ENCODE assay signal across 1 cellular context in genomic region chr6:146915671-146916127, GRCh38.
TF ChIP-seq lines count a peak whose summit lies in the region.

No MANE protein-coding gene starts in this region.

TF ChIP-seq in K562, 482 proteins besides CTCF, POLR2A, EP300 and RAD21 (continued from another document and continues in another):
- TF ChIP-seq ZNF592 (IDR thresholded peaks at IDR 0.05): peak; percentile 97
- no peak for TF ChIP-seq ZNF12 (CRISPR knock-in tag; IDR thresholded peaks at IDR 0.05)
- 0 out of 6 replicates have a peak, but pooled peaks of 1 of the 3 experiments have one; percentile 16 for TF ChIP-seq ZBTB11 (CRISPR knock-in tag; IDR thresholded peaks at IDR 0.05)
- peak; percentile 86 for TF ChIP-seq NFXL1 (CRISPR knock-in tag; IDR thresholded peaks at IDR 0.05)
- TF ChIP-seq HDAC2 (IDR thresholded peaks at IDR 0.05): no peak; the same call in 1 of the 2 replicates
- no peak for TF ChIP-seq FOXA3 (CRISPR knock-in tag; conservative IDR thresholded peaks at IDR 0.05 in 1 of 2, IDR thresholded peaks at IDR 0.05 in 1 of 2)
- TF ChIP-seq, protein P1, sequence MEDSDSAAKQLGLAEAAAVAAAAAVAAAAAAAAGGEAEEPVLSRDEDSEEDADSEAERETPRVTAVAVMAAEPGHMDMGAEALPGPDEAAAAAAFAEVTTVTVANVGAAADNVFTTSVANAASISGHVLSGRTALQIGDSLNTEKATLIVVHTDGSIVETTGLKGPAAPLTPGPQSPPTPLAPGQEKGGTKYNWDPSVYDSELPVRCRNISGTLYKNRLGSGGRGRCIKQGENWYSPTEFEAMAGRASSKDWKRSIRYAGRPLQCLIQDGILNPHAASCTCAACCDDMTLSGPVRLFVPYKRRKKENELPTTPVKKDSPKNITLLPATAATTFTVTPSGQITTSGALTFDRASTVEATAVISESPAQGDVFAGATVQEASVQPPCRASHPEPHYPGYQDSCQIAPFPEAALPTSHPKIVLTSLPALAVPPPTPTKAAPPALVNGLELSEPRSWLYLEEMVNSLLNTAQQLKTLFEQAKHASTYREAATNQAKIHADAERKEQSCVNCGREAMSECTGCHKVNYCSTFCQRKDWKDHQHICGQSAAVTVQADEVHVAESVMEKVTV (CRISPR knock-in tag; IDR thresholded peaks at IDR 0.05): 0 out of 2 replicates have a peak, but pooled peaks have one; percentile 32
- TF ChIP-seq BACH1 (tag; IDR thresholded peaks at IDR 0.05): peak; percentile 75; the same call in 1 of the 2 replicates
- TF ChIP-seq GABPB1 (CRISPR knock-in tag; IDR thresholded peaks at IDR 0.05): peak; percentile 42; the same call in 1 of the 2 replicates
- peak; percentile 55 for TF ChIP-seq JUN (IDR thresholded peaks at IDR 0.05; ENCODE audit: borderline replicate concordance, low read depth, low read length)
- TF ChIP-seq JUN (CRISPR knock-in tag; IDR thresholded peaks at IDR 0.05; ENCODE audit: borderline replicate concordance): no peak
- TF ChIP-seq, protein P2, sequence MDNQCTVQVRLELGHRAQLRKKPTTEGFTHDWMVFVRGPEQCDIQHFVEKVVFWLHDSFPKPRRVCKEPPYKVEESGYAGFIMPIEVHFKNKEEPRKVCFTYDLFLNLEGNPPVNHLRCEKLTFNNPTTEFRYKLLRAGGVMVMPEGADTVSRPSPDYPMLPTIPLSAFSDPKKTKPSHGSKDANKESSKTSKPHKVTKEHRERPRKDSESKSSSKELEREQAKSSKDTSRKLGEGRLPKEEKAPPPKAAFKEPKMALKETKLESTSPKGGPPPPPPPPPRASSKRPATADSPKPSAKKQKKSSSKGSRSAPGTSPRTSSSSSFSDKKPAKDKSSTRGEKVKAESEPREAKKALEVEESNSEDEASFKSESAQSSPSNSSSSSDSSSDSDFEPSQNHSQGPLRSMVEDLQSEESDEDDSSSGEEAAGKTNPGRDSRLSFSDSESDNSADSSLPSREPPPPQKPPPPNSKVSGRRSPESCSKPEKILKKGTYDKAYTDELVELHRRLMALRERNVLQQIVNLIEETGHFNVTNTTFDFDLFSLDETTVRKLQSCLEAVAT (IDR thresholded peaks at IDR 0.05): no peak
- TF ChIP-seq ZNF699 (CRISPR knock-in tag; IDR thresholded peaks at IDR 0.05; ENCODE audit: insufficient replicate concordance): no peak
- no peak for TF ChIP-seq CTCFL (IDR thresholded peaks at IDR 0.05; ENCODE audit: borderline replicate concordance, insufficient read depth, low read depth, low read length, poor library complexity, severe bottlenecking)
- no peak for TF ChIP-seq HMGN3 (IDR thresholded peaks at IDR 0.05; ENCODE audit: borderline replicate concordance, extremely low read depth, insufficient read length, low read depth, low read length)
- TF ChIP-seq ZNF212 (CRISPR knock-in tag; IDR thresholded peaks at IDR 0.05): no peak; the same call in 1 of the 2 replicates
- TF ChIP-seq RFX7 (CRISPR knock-in tag; IDR thresholded peaks at IDR 0.05): no peak
- TF ChIP-seq ATF4 (CRISPR knock-in tag; IDR thresholded peaks at IDR 0.05): peak; percentile 73
- no peak for TF ChIP-seq FOXJ3 (CRISPR knock-in tag; IDR thresholded peaks at IDR 0.05)
- TF ChIP-seq ZSCAN29 (IDR thresholded peaks at IDR 0.05): no peak
- peak; percentile 79 for TF ChIP-seq CXXC5 (CRISPR knock-in tag; IDR thresholded peaks at IDR 0.05)
- 0 out of 2 replicates have a peak, but pooled peaks have one; percentile 61 for TF ChIP-seq ZNF586 (CRISPR knock-in tag; conservative IDR thresholded peaks at IDR 0.05)
- TF ChIP-seq, protein P3, sequence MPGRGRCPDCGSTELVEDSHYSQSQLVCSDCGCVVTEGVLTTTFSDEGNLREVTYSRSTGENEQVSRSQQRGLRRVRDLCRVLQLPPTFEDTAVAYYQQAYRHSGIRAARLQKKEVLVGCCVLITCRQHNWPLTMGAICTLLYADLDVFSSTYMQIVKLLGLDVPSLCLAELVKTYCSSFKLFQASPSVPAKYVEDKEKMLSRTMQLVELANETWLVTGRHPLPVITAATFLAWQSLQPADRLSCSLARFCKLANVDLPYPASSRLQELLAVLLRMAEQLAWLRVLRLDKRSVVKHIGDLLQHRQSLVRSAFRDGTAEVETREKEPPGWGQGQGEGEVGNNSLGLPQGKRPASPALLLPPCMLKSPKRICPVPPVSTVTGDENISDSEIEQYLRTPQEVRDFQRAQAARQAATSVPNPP (IDR thresholded peaks at IDR 0.05; ENCODE audit: borderline replicate concordance, insufficient read depth, insufficient read length): no peak
- no peak for TF ChIP-seq HNRNPH1 (optimal IDR thresholded peaks at IDR 0.05; ENCODE audit: low read depth, low read length)
- no peak for TF ChIP-seq SRSF3 (IDR thresholded peaks at IDR 0.05; ENCODE audit: insufficient read depth, low read length)
- peak; percentile 79; the same call in 1 of the 2 replicates for TF ChIP-seq ZNF76 (CRISPR knock-in tag; IDR thresholded peaks at IDR 0.05; ENCODE audit: borderline replicate concordance)
- TF ChIP-seq CREB3L1 (IDR thresholded peaks at IDR 0.05; ENCODE audit: borderline replicate concordance, low read depth): no peak
- no peak for TF ChIP-seq CAMTA2 (CRISPR knock-in tag; conservative IDR thresholded peaks at IDR 0.05)
- TF ChIP-seq CTBP1 (IDR thresholded peaks at IDR 0.05; ENCODE audit: borderline replicate concordance): no peak
- TF ChIP-seq TGIF2 (CRISPR knock-in tag; IDR thresholded peaks at IDR 0.05): no peak
- TF ChIP-seq, protein P4, sequence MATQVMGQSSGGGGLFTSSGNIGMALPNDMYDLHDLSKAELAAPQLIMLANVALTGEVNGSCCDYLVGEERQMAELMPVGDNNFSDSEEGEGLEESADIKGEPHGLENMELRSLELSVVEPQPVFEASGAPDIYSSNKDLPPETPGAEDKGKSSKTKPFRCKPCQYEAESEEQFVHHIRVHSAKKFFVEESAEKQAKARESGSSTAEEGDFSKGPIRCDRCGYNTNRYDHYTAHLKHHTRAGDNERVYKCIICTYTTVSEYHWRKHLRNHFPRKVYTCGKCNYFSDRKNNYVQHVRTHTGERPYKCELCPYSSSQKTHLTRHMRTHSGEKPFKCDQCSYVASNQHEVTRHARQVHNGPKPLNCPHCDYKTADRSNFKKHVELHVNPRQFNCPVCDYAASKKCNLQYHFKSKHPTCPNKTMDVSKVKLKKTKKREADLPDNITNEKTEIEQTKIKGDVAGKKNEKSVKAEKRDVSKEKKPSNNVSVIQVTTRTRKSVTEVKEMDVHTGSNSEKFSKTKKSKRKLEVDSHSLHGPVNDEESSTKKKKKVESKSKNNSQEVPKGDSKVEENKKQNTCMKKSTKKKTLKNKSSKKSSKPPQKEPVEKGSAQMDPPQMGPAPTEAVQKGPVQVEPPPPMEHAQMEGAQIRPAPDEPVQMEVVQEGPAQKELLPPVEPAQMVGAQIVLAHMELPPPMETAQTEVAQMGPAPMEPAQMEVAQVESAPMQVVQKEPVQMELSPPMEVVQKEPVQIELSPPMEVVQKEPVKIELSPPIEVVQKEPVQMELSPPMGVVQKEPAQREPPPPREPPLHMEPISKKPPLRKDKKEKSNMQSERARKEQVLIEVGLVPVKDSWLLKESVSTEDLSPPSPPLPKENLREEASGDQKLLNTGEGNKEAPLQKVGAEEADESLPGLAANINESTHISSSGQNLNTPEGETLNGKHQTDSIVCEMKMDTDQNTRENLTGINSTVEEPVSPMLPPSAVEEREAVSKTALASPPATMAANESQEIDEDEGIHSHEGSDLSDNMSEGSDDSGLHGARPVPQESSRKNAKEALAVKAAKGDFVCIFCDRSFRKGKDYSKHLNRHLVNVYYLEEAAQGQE (CRISPR knock-in tag; IDR thresholded peaks at IDR 0.05; ENCODE audit: low read depth): no peak
- TF ChIP-seq TEAD4 (IDR thresholded peaks at IDR 0.05; ENCODE audit: low read length): peak; percentile 49; the same call in 1 of the 2 replicates
- TF ChIP-seq TEAD4 (CRISPR knock-in tag; IDR thresholded peaks at IDR 0.05; ENCODE audit: borderline replicate concordance): no peak
- 0 out of 2 replicates have a peak, but pooled peaks have one; percentile 48 for TF ChIP-seq ZKSCAN3 (CRISPR knock-in tag; IDR thresholded peaks at IDR 0.05)
- no peak for TF ChIP-seq TAF9B (IDR thresholded peaks at IDR 0.05; ENCODE audit: partially characterized antibody)
- TF ChIP-seq NR2C1 (IDR thresholded peaks at IDR 0.05): no peak
- TF ChIP-seq NR2C1 (tag; IDR thresholded peaks at IDR 0.05): peak; percentile 80
